8 cellular contexts compared by ENCODE assay signal in genomic region chr19:53868091-53868891, GRCh38. TPM values are rescaled to one million over a fixed set of nuclear protein-coding genes. Genes with fewer than 3 reads are reported as not detected.
DNase-seq lines count a peak whose midpoint lies in the region; ATAC-seq and TF ChIP-seq lines count a peak whose summit lies in the region.

No MANE protein-coding gene starts in this region.

- ATAC-seq in omental fat pad (ENCODE audit: low FRiP score) = peak; percentile 13
- ATAC-seq in HG02571 (IDR thresholded peaks at IDR 0.05; ENCODE audit: unreplicated experiment) = no peak
- no peak for ATAC-seq in HG03175 (IDR thresholded peaks at IDR 0.05; ENCODE audit: unreplicated experiment)

- DNase-seq in Caki2 (ENCODE audit: low read depth) = peak; percentile 69
- DNase-seq in M059J (ENCODE audit: low read depth) = peak; percentile 78
- peak; percentile 68 for DNase-seq in activated naive CD4-positive, alpha-beta T cell treated with anti-CD3 and anti-CD28 coated beads, Interleukin-2, amount 10 ng/mL, durations not matched to agents 7 days and 5 days
- DNase-seq in germinal center (ENCODE audit: low spot score) = peak; percentile 19
- no peak for DNase-seq in omental fat pad (ENCODE audit: low spot score)
- no peak for DNase-seq in NCI-H2196 (lab: John Stamatoyannopoulos, UW; ENCODE audit: unreplicated experiment)

- in situ Hi-C loops in Caki2 (cut with HindIII; ENCODE audit: low pct_unique_long_range_greater_than_20kb, low sequenced_read_pairs) = no loop called here

- TF ChIP-seq CTCF in omental fat pad (IDR thresholded peaks at IDR 0.05) = no peak

- H3K27me3 Mint-ChIP-seq in activated naive CD4-positive, alpha-beta T cell treated with anti-CD3 and anti-CD28 coated beads, Interleukin-2, amount 10 ng/mL, durations not matched to agents 7 days and 5 days = peaks cover 12% of the 10 kb centered on the region

- peaks cover 22% of the 10 kb centered on the region for H3K36me3 Mint-ChIP-seq in activated naive CD4-positive, alpha-beta T cell treated with anti-CD3 and anti-CD28 coated beads, Interleukin-2, amount 10 ng/mL, durations not matched to agents 7 days and 5 days

- H3K4me3 Mint-ChIP-seq in activated naive CD4-positive, alpha-beta T cell treated with anti-CD3 and anti-CD28 coated beads, Interleukin-2, amount 10 ng/mL, durations not matched to agents 7 days and 5 days = peak overlapping the region; percentile 91

- CTCF ChIA-PET in activated naive CD4-positive, alpha-beta T cell treated with anti-CD3 and anti-CD28 coated beads, Interleukin-2, amount 10 ng/mL, durations not matched to agents 7 days and 5 days (lab: Charles Lee) = interaction anchor here (0.7 to 0.9 kb wide), 2 partner anchors 14 to 16 kb away, joined by 3 to 5 read pairs; partner anchors contain the start of gene PRKCG

- peaks cover 48% of the 10 kb centered on the region for H3K4me1 Mint-ChIP-seq in activated naive CD4-positive, alpha-beta T cell treated with anti-CD3 and anti-CD28 coated beads, Interleukin-2, amount 10 ng/mL, durations not matched to agents 7 days and 5 days

- H3K9me3 Mint-ChIP-seq in activated naive CD4-positive, alpha-beta T cell treated with anti-CD3 and anti-CD28 coated beads, Interleukin-2, amount 10 ng/mL, durations not matched to agents 7 days and 5 days = no peaks in the 10 kb centered on the region

- peak overlapping the region; percentile 89 for H3K27ac Mint-ChIP-seq in activated naive CD4-positive, alpha-beta T cell treated with anti-CD3 and anti-CD28 coated beads, Interleukin-2, amount 10 ng/mL, durations not matched to agents 7 days and 5 days

RNA-seq across cellular contexts. Expression of gene MYADM, which starts 0.6 kb away (rescaled TPM):
- 17.3 and 19.2 TPM in 2 replicates for total RNA-seq in Caki2 (2014; rRNA removed; shearing (Covaris generic); ENCODE audit: low replicate concordance)
- total RNA-seq in M059J (2014; rRNA removed; shearing (Covaris generic)) = 26.6 and 41.1 TPM in 2 replicates
- total RNA-seq in omental fat pad = 100 to 1,000 TPM in 2 of 4 donors, 10 to 100 TPM in 2; 50.6 to 346 (median 97.8) TPM

RNA-seq across cellular contexts. Expression of gene PRKCG, which starts 13.7 kb away (rescaled TPM):
- total RNA-seq in Caki2 (2014; rRNA removed; shearing (Covaris generic); ENCODE audit: low replicate concordance) = 0.10 TPM in 1 of 2 replicates, not detected in the other
- total RNA-seq in M059J (2014; rRNA removed; shearing (Covaris generic)) = not detected in 2 replicates
- total RNA-seq in omental fat pad = not detected

RNA-seq across cellular contexts. Expression of gene CACNG7, which starts 40.8 kb away (rescaled TPM):
- total RNA-seq in Caki2 (2014; rRNA removed; shearing (Covaris generic); ENCODE audit: low replicate concordance) = not detected in 2 replicates
- not detected in 2 replicates for total RNA-seq in M059J (2014; rRNA removed; shearing (Covaris generic))
- not detected for total RNA-seq in omental fat pad

RNA-seq across cellular contexts. Expression of gene NLRP12, which starts 44.2 kb away (rescaled TPM):
- total RNA-seq in Caki2 (2014; rRNA removed; shearing (Covaris generic); ENCODE audit: low replicate concordance) = not detected in 2 replicates
- total RNA-seq in M059J (2014; rRNA removed; shearing (Covaris generic)) = not detected in 2 replicates
- total RNA-seq in omental fat pad = 1 to 10 TPM in 3 of 4 donors, under 1 TPM in 1; 0.46 to 9.6 (median 1.6) TPM

Comparison
In these comparisons a context has a peak if more than half of its experiments do, and no peak if none do; other contexts are left out.
1. DNase-seq: peak in Caki2 (single experiment), M059J (single experiment), activated naive CD4-positive, alpha-beta T cell treated with anti-CD3 and anti-CD28 coated beads, Interleukin-2, amount 10 ng/mL, durations not matched to agents 7 days and 5 days (single experiment) and germinal center (single experiment); none in omental fat pad (single experiment) and NCI-H2196 (single experiment).